Comparison of ENCODE assay signal across 16 cellular contexts in genomic region chr10:96413151-96413787, GRCh38. TPM values are rescaled to one million over a fixed set of nuclear protein-coding genes. Genes with fewer than 3 reads are reported as not detected.
DNase-seq lines count a peak whose midpoint lies in the region; ATAC-seq, FAIRE-seq and TF ChIP-seq lines count a peak whose summit lies in the region.
"Had no signal": no experiment of that assay in that cellular context is flagged by ENCODE, and none has a peak within 500 bp of the region (broad histone marks: within the 10 kb centered on the region; RNA-seq: fewer than 3 reads in every experiment).

No MANE protein-coding gene starts in this region.

- H3K4me1 ChIP-seq in right atrium auricular region = peaks cover 0 to 21% of the 10 kb centered on the region in 2 donors

- in situ Hi-C loops in astrocyte of the cerebellum (cut with HindIII; ENCODE audit: low sequenced_read_pairs) = no loop called here

- no peak for FAIRE-seq in frontal cortex (lab: Jason Lieb, UNC)
- FAIRE-seq: HepG2 had no signal

- peak; percentile 33 for TF ChIP-seq CTCF in 22Rv1 (IDR thresholded peaks at IDR 0.05)
- peak; percentile 32 for TF ChIP-seq CTCF in GM12874 (IDR thresholded peaks at IDR 0.05; ENCODE audit: insufficient read depth, low read depth, low read length)
- TF ChIP-seq CTCF in astrocyte of the cerebellum (IDR thresholded peaks at IDR 0.05; ENCODE audit: low read depth, low read length, missing control alignments) = peak; percentile 26
- peak in 1 of 2 donors; percentile 32 for TF ChIP-seq CTCF in right atrium auricular region (IDR thresholded peaks at IDR 0.05)

- H3K9me3 ChIP-seq in right atrium auricular region = no peaks in the 10 kb centered on the region
- H3K9me3 ChIP-seq: left lung had no signal

- H3K4me3 ChIP-seq in astrocyte of the cerebellum (ENCODE audit: low read depth, low read length) (no peak overlapping the region), right atrium auricular region (no peak overlapping the region)
- H3K4me3 ChIP-seq: left lung had no signal

- no peak for ATAC-seq in GM21360 (IDR thresholded peaks at IDR 0.05; ENCODE audit: unreplicated experiment)
- ATAC-seq: activated naive CD4-positive, alpha-beta T cell treated with anti-CD3 and anti-CD28 coated beads, Interleukin-2, amount 50 U/mL, for 72 hours; HepG2; left lung; T-helper 17 cell had no signal

- peaks cover 0 to 4% of the 10 kb centered on the region in 2 donors for H3K27me3 ChIP-seq in right atrium auricular region

- H3K27ac ChIP-seq in 22Rv1 (no peak overlapping the region), right atrium auricular region (peak overlapping the region; percentile 33 to 56)
- H3K27ac ChIP-seq: left lung had no signal

- H3K36me3 ChIP-seq in right atrium auricular region = no peaks in the 10 kb centered on the region
- H3K36me3 ChIP-seq: left lung had no signal

- no peak for DNase-seq in astrocyte of the cerebellum (ENCODE audit: low read depth)
- peak; percentile 51 for DNase-seq in right atrium auricular region (ENCODE audit: low spot score)
- no peak for DNase-seq in NCI-H1694 treated with DMSO at 0.1 percent for 48 hours (lab: John Stamatoyannopoulos, UW)
- no peak for DNase-seq in frontal cortex (ENCODE audit: low spot score in 2 of 2)
- no peak for DNase-seq in SIG-M5 treated with dmso at 0.1 percent for 504 hours (lab: John Stamatoyannopoulos, UW; ENCODE audit: unreplicated experiment)
- DNase-seq: GF-D8, left lung, NCI-H2029 treated with DMSO at 0.1 percent for 48 hours, T-helper 17 cell had no signal

RNA-seq across cellular contexts. Expression of gene OPALIN, which starts 54.5 kb away (rescaled TPM):
- total RNA-seq in right atrium auricular region = not detected
- not detected for total RNA-seq in frontal cortex
- total RNA-seq: activated naive CD4-positive, alpha-beta T cell treated with anti-CD3 and anti-CD28 coated beads, Interleukin-2, amount 50 U/mL, for 72 hours; B cell; glomerular endothelial cell; HepG2; left lung; T-helper 17 cell had no signal
